15 cellular contexts compared by ENCODE assay signal in genomic region chr6:25263602-25264001, GRCh38. TPM values are rescaled to one million over a fixed set of nuclear protein-coding genes. Genes with fewer than 3 reads are reported as not detected.
DNase-seq lines count a peak whose midpoint lies in the region; ATAC-seq and TF ChIP-seq lines count a peak whose summit lies in the region.
"Had no signal": no experiment of that assay in that cellular context is flagged by ENCODE, and none has a peak within 500 bp of the region (broad histone marks: within the 10 kb centered on the region; RNA-seq: fewer than 3 reads in every experiment).

No MANE protein-coding gene starts in this region.

- H3K36me3 ChIP-seq in ACC112 (ENCODE audit: insufficient read depth, low read length) (no peaks in the 10 kb centered on the region), HEK293 (ENCODE audit: control insufficient read depth in 2 of 2, insufficient read depth in 1 of 2, low read length in 2 of 2) (no peaks in the 10 kb centered on the region), SK-N-SH (replicated peaks in 1 of 2; ENCODE audit: control insufficient read depth in 1 of 2, insufficient read depth in 2 of 2, low read length in 1 of 2) (no peaks in the 10 kb centered on the region), testis (ENCODE audit: low read depth, missing control alignments) (no peaks in the 10 kb centered on the region)
- H3K36me3 ChIP-seq: esophagus squamous epithelium had no signal

- H3K9me3 ChIP-seq in HEK293 (ENCODE audit: control insufficient read depth, insufficient read depth, low read depth, low read length) (no peaks in the 10 kb centered on the region), SK-N-SH (no peaks in the 10 kb centered on the region), testis (no peaks in the 10 kb centered on the region)
- H3K9me3 ChIP-seq: esophagus squamous epithelium had no signal

- 24% methylated on average over 3 of the region's 3 CpGs for WGBS in SK-N-SH (ENCODE audit: low lambda C conversion rate)
- WGBS in testis, 2 donors, result 62 to 68% methylated on average over 3 of the region's 3 CpGs

- TF ChIP-seq EP300 in SK-N-SH (IDR thresholded peaks at IDR 0.05; ENCODE audit: borderline replicate concordance in 1 of 2, low read depth in 1 of 2, low read length in 1 of 2), result peak in 1 of 2 experiments; percentile 85; a peak in 2 of 4 replicates

- no peak overlapping the region for H3K4me3 ChIP-seq in ACC112 (ENCODE audit: low read depth, low read length)
- no peak overlapping the region for H3K4me3 ChIP-seq in HEK293 (ENCODE audit: low read depth, low read length)
- no peak overlapping the region for H3K4me3 ChIP-seq in SK-N-SH (ENCODE audit: low read depth in 2 of 2, low read length in 1 of 2)
- H3K4me3 ChIP-seq in foreskin fibroblast (ENCODE audit: low read depth in 1 of 2, low read length in 2 of 2), result no peak overlapping the region
- no peak overlapping the region for H3K4me3 ChIP-seq in testis
- H3K4me3 ChIP-seq: esophagus squamous epithelium had no signal

- no peaks in the 10 kb centered on the region for H3K79me2 ChIP-seq in ACC112 (ENCODE audit: control insufficient read depth, insufficient read depth, low read length, unreplicated experiment)
- H3K79me2 ChIP-seq in SK-N-SH (ENCODE audit: insufficient read depth), result no peaks in the 10 kb centered on the region

- intact Hi-C loops in testis (cut with DNase I; ENCODE audit: low total_unique reads), result loop anchor here (10.0 kb wide), 1 partner anchor 231 kb away; no protein-coding TSS in a partner anchor

- H3F3A ChIP-seq in SK-N-SH (replicated peaks; ENCODE audit: insufficient read depth), result peaks cover 6% of the 10 kb centered on the region

- no peak for DNase-seq in SK-N-SH
- peak; percentile 68 to 85 for DNase-seq in foreskin fibroblast
- DNase-seq in NCI-H1092 treated with DMSO at 0.1 percent for 48 hours (lab: John Stamatoyannopoulos, UW), result no peak
- no peak for DNase-seq in activated gamma-delta T cell treated with Interleukin-2 at 50 U/mL for 16 hours
- DNase-seq in testis, result no peak
- DNase-seq: activated CD4-positive, alpha-beta T cell treated with anti-CD3 and anti-CD28 coated beads, Interleukin-2, amount 50 U/mL, for 1 hour; activated T-cell treated with anti-CD3 and anti-CD28 coated beads, Interleukin-2, amount 50 U/mL, for 48 hours; aorta; esophagus squamous epithelium; NCI-H774; retina; T-helper 9 cell had no signal

- no peak overlapping the region; the same call in 1 of the 2 replicates for H3K9ac ChIP-seq in SK-N-SH

- CTCF ChIA-PET in HEK293 (lab: Yijun Ruan, JAX) (interaction anchor here (0.5 to 5.0 kb wide), 9 partner anchors 14 to 344 kb away, joined by 3 to 124 read pairs (median 3); no protein-coding TSS in a partner anchor), SK-N-SH (lab: Yijun Ruan, JAX) (interaction anchor here (3.9 to 4.5 kb wide), 2 partner anchors 15 to 227 kb away, joined by 39 to 49 read pairs; partner anchors contain the start of gene CARMIL1)

- H3K27ac ChIP-seq in ACC112 (ENCODE audit: low read depth, low read length) (peak overlapping the region; percentile 28; the same call in 1 of the 2 replicates), HEK293 (ENCODE audit: extremely low read depth, low read depth, low read length) (no peak overlapping the region), SK-N-SH (ENCODE audit: low read depth in 2 of 2, low read length in 1 of 2) (peak overlapping the region in 1 of 2 experiments; percentile 85; a peak in 2 of 4 replicates), testis (no peak overlapping the region)
- H3K27ac ChIP-seq: esophagus squamous epithelium had no signal

- 0 out of 2 replicates have a peak overlapping the region, but pooled peaks have one; percentile 18 for H3K4me2 ChIP-seq in SK-N-SH

- no peaks in the 10 kb centered on the region for H3K9me2 ChIP-seq in SK-N-SH

- no peaks in the 10 kb centered on the region for H3K27me3 ChIP-seq in ACC112 (ENCODE audit: insufficient read depth, low read length)
- H3K27me3 ChIP-seq in SK-N-SH (ENCODE audit: insufficient read depth), result no peaks in the 10 kb centered on the region
- H3K27me3 ChIP-seq in testis, result no peaks in the 10 kb centered on the region
- H3K27me3 ChIP-seq: esophagus squamous epithelium had no signal

- TF ChIP-seq CTCF in HEK293 (tag by site-specific recombination; IDR thresholded peaks at IDR 0.05) (no peak), SK-N-SH (IDR thresholded peaks at IDR 0.05) (no peak), foreskin fibroblast (IDR thresholded peaks at IDR 0.05; ENCODE audit: low read depth, low read length) (no peak), testis (IDR thresholded peaks at IDR 0.05) (no peak)

- no peaks in the 10 kb centered on the region for H4K20me1 ChIP-seq in SK-N-SH (ENCODE audit: insufficient read depth)

- no peak for ATAC-seq in HG02840 (IDR thresholded peaks at IDR 0.05; ENCODE audit: low FRiP score, unreplicated experiment)

- H3K4me1 ChIP-seq in ACC112 (ENCODE audit: control insufficient read depth, insufficient read depth, low read length, unreplicated experiment) (peaks cover 17% of the 10 kb centered on the region), HEK293 (ENCODE audit: control insufficient read depth, insufficient read depth, low read length) (no peaks in the 10 kb centered on the region; the same call in 1 of the 2 replicates), SK-N-SH (ENCODE audit: control insufficient read depth in 1 of 2, insufficient read depth in 2 of 2, low read depth in 1 of 2, low read length in 1 of 2) (no peaks in the 10 kb centered on the region), testis (no peaks in the 10 kb centered on the region)
- H3K4me1 ChIP-seq: esophagus squamous epithelium had no signal

- POLR2A ChIA-PET in HEK293 (lab: Yijun Ruan, JAX) (no interaction called here), SK-N-SH (lab: Yijun Ruan, JAX) (no interaction called here)

- no peak for TF ChIP-seq POLR2A in testis (IDR thresholded peaks at IDR 0.05)

- TF ChIP-seq RAD21 in SK-N-SH (IDR thresholded peaks at IDR 0.05; ENCODE audit: low read length), result no peak

- no peak overlapping the region for H2AFZ ChIP-seq in ACC112 (ENCODE audit: low read length, unreplicated experiment)
- H2AFZ ChIP-seq in SK-N-SH (ENCODE audit: low read depth), result no peak overlapping the region

TF ChIP-seq in HEK293, 187 proteins besides CTCF, POLR2A, EP300 and RAD21:
- TF ChIP-seq ZNF184 (tag by site-specific recombination; IDR thresholded peaks at IDR 0.05) (no peak), ZNF776 (tag by site-specific recombination; IDR thresholded peaks at IDR 0.05; ENCODE audit: borderline replicate concordance) (no peak), PRDM6 (tag by site-specific recombination; IDR thresholded peaks at IDR 0.05) (0 out of 2 replicates have a peak, but pooled peaks have one; percentile 7), ZEB2 (tag by site-specific recombination; IDR thresholded peaks at IDR 0.05) (0 out of 2 replicates have a peak, but pooled peaks have one; percentile 14), ZNF621 (tag by site-specific recombination; IDR thresholded peaks at IDR 0.05) (no peak), TRIM28 (IDR thresholded peaks at IDR 0.05; ENCODE audit: borderline replicate concordance, low read length) (no peak), ZNF571 (tag by site-specific recombination; IDR thresholded peaks at IDR 0.05) (no peak), ZNF391 (tag by site-specific recombination; IDR thresholded peaks at IDR 0.05; ENCODE audit: borderline replicate concordance, low read depth) (no peak)

TF ChIP-seq in SK-N-SH, 30 proteins besides CTCF, POLR2A, EP300 and RAD21:
- peak; percentile 94 for TF ChIP-seq JUND (IDR thresholded peaks at IDR 0.05)
- peak; percentile 50; the same call in 1 of the 2 replicates for TF ChIP-seq TEAD4 (IDR thresholded peaks at IDR 0.05; ENCODE audit: borderline replicate concordance, insufficient read depth)
- TF ChIP-seq USF2 (IDR thresholded peaks at IDR 0.05; ENCODE audit: borderline replicate concordance, low read depth, low read length), result no peak
- TF ChIP-seq NFIC (IDR thresholded peaks at IDR 0.05; ENCODE audit: borderline replicate concordance), result peak; percentile 57; the same call in 1 of the 2 replicates
- TF ChIP-seq FOXM1 (IDR thresholded peaks at IDR 0.05; ENCODE audit: low read depth), result no peak
- TF ChIP-seq FOSL2 (IDR thresholded peaks at IDR 0.05; ENCODE audit: borderline replicate concordance, low read depth), result peak; percentile 91
- peak; percentile 98 for TF ChIP-seq TCF12 (IDR thresholded peaks at IDR 0.05)
- TF ChIP-seq POLR2AphosphoS5 (IDR thresholded peaks at IDR 0.05; ENCODE audit: low read depth, low read length), result peak; percentile 71; the same call in 1 of the 2 replicates
- TF ChIP-seq PBX3 (IDR thresholded peaks at IDR 0.05), result peak; percentile 98

RNA-seq across cellular contexts. Expression of gene CARMIL1, which starts 15.6 kb away (rescaled TPM):
- polyA plus RNA-seq in SK-N-SH (2012; rRNA removed) (1.7 TPM in 2 replicates), testis (ENCODE audit: insufficient read depth, low read depth, low replicate concordance) (39.4 TPM)
- polyA plus RNA-seq in SK-N-SH (2012; cell fraction: cytosol; rRNA removed), result 2.2 TPM in 2 replicates
- 2.1 and 2.8 TPM in 2 replicates for polyA plus RNA-seq in SK-N-SH (2012; cell fraction: nucleus; rRNA removed)
- 100 to 1,000 TPM; 108 to 120 TPM for total RNA-seq in testis

Comparison
In these comparisons a context has a peak if more than half of its experiments do, and no peak if none do; other contexts are left out.
1. DNase-seq: peak in foreskin fibroblast (2 of 2); none in SK-N-SH (single experiment), NCI-H1092 treated with DMSO at 0.1 percent for 48 hours (single experiment), activated gamma-delta T cell treated with Interleukin-2 at 50 U/mL for 16 hours (single experiment) and testis (single experiment).
2. RNA of gene CARMIL1, which starts 15.6 kb away (polyA plus RNA-seq): 39.4 TPM in testis (single experiment); 1.7 to 2.8 TPM in SK-N-SH; every median in the first group is over 10 times any median in the second.